17 cellular contexts compared by ENCODE assay signal in genomic region chr5:99058466-99058865, GRCh38.
DNase-seq lines count a peak whose midpoint lies in the region; ATAC-seq and TF ChIP-seq lines count a peak whose summit lies in the region.
"Had no signal": no experiment of that assay in that cellular context is flagged by ENCODE, and none has a peak within 500 bp of the region (broad histone marks: within the 10 kb centered on the region; RNA-seq: fewer than 3 reads in every experiment).

No MANE protein-coding gene starts in this region.

- H3K27ac ChIP-seq in mammary epithelial cell (ENCODE audit: insufficient read depth, low read depth, low read length) = no peak overlapping the region
- H3K27ac ChIP-seq: BLaER1 had no signal

- in situ Hi-C loops in mammary epithelial cell (cut with MboI; ENCODE audit: low sequenced_read_pairs in 2 of 2) = no loop called here

- 95% methylated on average over 2 of the region's 2 CpGs for WGBS in mammary epithelial cell (ENCODE audit: low coverage, missing lambda C conversion rate)

- intact Hi-C loops in MCF 10A (cut with micrococcal nuclease) = no loop called here
- intact Hi-C loops in mammary epithelial cell (cut with micrococcal nuclease) = no loop called here
- intact Hi-C loops in left cardiac atrium (cut with DNase I) = no loop called here

- peaks cover 21% of the 10 kb centered on the region for H3K4me1 ChIP-seq in mammary epithelial cell (ENCODE audit: insufficient read depth, low read length)

- H3K9me3 ChIP-seq in mammary epithelial cell (replicated peaks; ENCODE audit: insufficient read depth, low read length) = no peaks in the 10 kb centered on the region
- H3K9me3 ChIP-seq: BLaER1, HAP-1 had no signal

- dilution Hi-C loops in mammary epithelial cell (cut with HindIII; ENCODE audit: low sequenced_read_pairs) = no loop called here

- CTCF ChIA-PET in MCF 10A (lab: Yijun Ruan, JAX) (interaction anchor here (0.9 to 4.7 kb wide), 7 partner anchors 13 to 154 kb away, joined by 3 to 30 read pairs (median 9); no protein-coding TSS in a partner anchor), mammary epithelial cell (lab: Charles Lee; ENCODE audit: low non-redundant PET) (no interaction called here), WTC11 (lab: Charles Lee) (no interaction called here)

- H3K4me2 ChIP-seq in mammary epithelial cell (ENCODE audit: insufficient read depth, low read depth, low read length) = no peak overlapping the region
- H3K4me2 ChIP-seq: BLaER1 had no signal

- no peaks in the 10 kb centered on the region for H3K27me3 ChIP-seq in mammary epithelial cell (ENCODE audit: insufficient read depth, low read length)
- H3K27me3 ChIP-seq: BLaER1 had no signal

- H3K9me3 Mint-ChIP-seq in MCF 10A (ENCODE audit: unreplicated experiment) = no peaks in the 10 kb centered on the region
- no peaks in the 10 kb centered on the region for H3K9me3 Mint-ChIP-seq in WTC11
- H3K9me3 Mint-ChIP-seq: CD4-positive, alpha-beta memory T cell had no signal

- H3K36me3 Mint-ChIP-seq in MCF 10A (ENCODE audit: insufficient read depth, unreplicated experiment) (peaks cover 5% of the 10 kb centered on the region), WTC11 (no peaks in the 10 kb centered on the region)
- H3K36me3 Mint-ChIP-seq: CD4-positive, alpha-beta memory T cell had no signal

- DNase-seq in MCF 10A (ENCODE audit: unreplicated experiment) = no peak
- no peak for DNase-seq in mammary epithelial cell
- peak; percentile 19 for DNase-seq in NCI-H226
- DNase-seq in hepatic stellate cell (ENCODE audit: low spot score) = peak; percentile 9
- DNase-seq in stimulated activated CD4-positive, alpha-beta T cell treated with anti-CD3 and anti-CD28 coated beads, Interleukin-15, amount 100 ng/mL, for 24 hours = no peak
- no peak for DNase-seq in left cardiac atrium
- DNase-seq in WTC11 (ENCODE audit: low spot score) = no peak
- DNase-seq: Calu3; CD4-positive, alpha-beta memory T cell; DMS53; KG1; NCI-H1417 treated with DMSO at 0.1 percent for 48 hours; NCI-H1930; NCI-H526 had no signal

- TF ChIP-seq CTCF in MCF 10A (IDR thresholded peaks at IDR 0.05; ENCODE audit: unreplicated experiment) = no peak
- TF ChIP-seq CTCF in mammary epithelial cell (conservative IDR thresholded peaks at IDR 0.05 in 1 of 2, IDR thresholded peaks at IDR 0.05 in 1 of 2; ENCODE audit: extremely low read depth in 1 of 2, insufficient read depth in 1 of 2, low read depth in 1 of 2, low read length in 2 of 2) = no peak
- TF ChIP-seq CTCF in WTC11 (IDR thresholded peaks at IDR 0.05) = no peak

- no peaks in the 10 kb centered on the region for H3K27me3 Mint-ChIP-seq in MCF 10A (ENCODE audit: insufficient read depth, unreplicated experiment)
- no peaks in the 10 kb centered on the region for H3K27me3 Mint-ChIP-seq in WTC11 (ENCODE audit: low read depth)
- H3K27me3 Mint-ChIP-seq: CD4-positive, alpha-beta memory T cell had no signal

- no peak overlapping the region for H3K9ac ChIP-seq in mammary epithelial cell (ENCODE audit: insufficient read depth, low read length)
- H3K9ac ChIP-seq: BLaER1 had no signal

- H3K27ac Mint-ChIP-seq in MCF 10A (ENCODE audit: low read depth, unreplicated experiment) (peak overlapping the region; percentile 36), WTC11 (no peak overlapping the region)

- POLR2A ChIA-PET in MCF 10A (lab: Yijun Ruan, JAX) = interaction anchor here (0.5 to 0.8 kb wide), 2 partner anchors 129 to 288 kb away, joined by 3 read pairs; no protein-coding TSS in a partner anchor
- POLR2A ChIA-PET in WTC11 (lab: Charles Lee) = no interaction called here

- H3K4me3 Mint-ChIP-seq in MCF 10A (ENCODE audit: unreplicated experiment) (no peak overlapping the region), WTC11 (no peak overlapping the region)
- H3K4me3 Mint-ChIP-seq: CD4-positive, alpha-beta memory T cell had no signal

- no peak overlapping the region for H2AFZ ChIP-seq in mammary epithelial cell (ENCODE audit: low read depth, low read length)

- H3K79me2 ChIP-seq in mammary epithelial cell (ENCODE audit: insufficient read depth, low read length) = no peaks in the 10 kb centered on the region

- H3K4me1 Mint-ChIP-seq in MCF 10A (ENCODE audit: insufficient read depth, unreplicated experiment) (peaks cover 20% of the 10 kb centered on the region), WTC11 (no peaks in the 10 kb centered on the region)

- no TSS peak for BruUV-seq in MCF 10A (replicated peaks; lab: Mats Ljungman, UMichigan)
- no TSS peak for BruUV-seq in mammary epithelial cell (replicated peaks; lab: Mats Ljungman, UMichigan)

- H3K4me3 ChIP-seq in mammary epithelial cell (replicated peaks in 1 of 3; ENCODE audit: insufficient read depth in 1 of 3, low read depth in 2 of 3, low read length in 3 of 3) = no peak overlapping the region
- H3K4me3 ChIP-seq: BLaER1, HAP-1 had no signal

- H4K20me1 ChIP-seq in mammary epithelial cell (ENCODE audit: insufficient read depth, low read length) = no peaks in the 10 kb centered on the region
- H4K20me1 ChIP-seq: BLaER1 had no signal

- no peaks in the 10 kb centered on the region for H3K36me3 ChIP-seq in mammary epithelial cell (ENCODE audit: insufficient read depth, low read length)
- H3K36me3 ChIP-seq: BLaER1, HAP-1 had no signal

- ATAC-seq in GM21786 (IDR thresholded peaks at IDR 0.05; ENCODE audit: unreplicated experiment) = no peak
- no peak for ATAC-seq in left cardiac atrium
- ATAC-seq in WTC11 = no peak

TF ChIP-seq in WTC11, 78 proteins besides CTCF, POLR2A, EP300 and RAD21:
- no peak for TF ChIP-seq ZNF416 (CRISPR knock-in tag; IDR thresholded peaks at IDR 0.05)
- no peak for TF ChIP-seq SOX15 (CRISPR knock-in tag; IDR thresholded peaks at IDR 0.05)
- TF ChIP-seq, protein P1, sequence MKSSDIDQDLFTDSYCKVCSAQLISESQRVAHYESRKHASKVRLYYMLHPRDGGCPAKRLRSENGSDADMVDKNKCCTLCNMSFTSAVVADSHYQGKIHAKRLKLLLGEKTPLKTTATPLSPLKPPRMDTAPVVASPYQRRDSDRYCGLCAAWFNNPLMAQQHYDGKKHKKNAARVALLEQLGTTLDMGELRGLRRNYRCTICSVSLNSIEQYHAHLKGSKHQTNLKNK (CRISPR knock-in tag; IDR thresholded peaks at IDR 0.05) = no peak

Comparison
In these comparisons a context has a peak if more than half of its experiments do, and no peak if none do; other contexts are left out.
1. DNase-seq: peak in NCI-H226 (single experiment) and hepatic stellate cell (single experiment); none in MCF 10A (single experiment), mammary epithelial cell (single experiment), stimulated activated CD4-positive, alpha-beta T cell treated with anti-CD3 and anti-CD28 coated beads, Interleukin-15, amount 100 ng/mL, for 24 hours (single experiment), left cardiac atrium (single experiment) and WTC11 (single experiment).